16 cellular contexts compared by ENCODE assay signal in the genomic region with DNA sequence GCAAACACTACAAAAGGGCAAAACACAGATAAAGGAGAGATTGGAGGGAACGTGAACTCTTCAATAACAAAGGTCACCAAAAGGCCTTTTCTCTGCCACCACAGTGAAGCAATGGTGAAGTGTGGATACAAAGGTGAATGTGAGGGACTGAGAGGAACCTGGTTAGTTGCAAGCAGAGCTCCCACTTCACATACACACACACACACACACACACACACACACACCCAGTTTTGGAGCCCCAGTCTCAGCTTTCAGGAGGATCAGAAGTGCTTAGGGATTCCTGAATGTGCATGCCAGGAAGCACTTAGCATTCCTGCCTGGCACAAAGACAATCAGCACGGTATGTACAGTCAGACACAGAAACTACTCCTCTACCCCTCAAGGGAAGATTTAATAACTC.
DNase-seq lines count a peak whose midpoint lies in the region; ATAC-seq and TF ChIP-seq lines count a peak whose summit lies in the region.
"Had no signal": no experiment of that assay in that cellular context is flagged by ENCODE, and none has a peak within 500 bp of the region (broad histone marks: within the 10 kb centered on the region; RNA-seq: fewer than 3 reads in every experiment).

No MANE protein-coding gene starts in this region.

- ATAC-seq in HG02981 (IDR thresholded peaks at IDR 0.05; ENCODE audit: unreplicated experiment) (no peak), GM18502 (IDR thresholded peaks at IDR 0.05; ENCODE audit: poor library complexity, unreplicated experiment) (no peak), GM18870 (IDR thresholded peaks at IDR 0.05; ENCODE audit: unreplicated experiment) (no peak)
- ATAC-seq: activated CD8-positive, alpha-beta T cell treated with anti-CD3 and anti-CD28 coated beads for 36 hours; activated T-helper 17 cell treated with anti-CD3 and anti-CD28 coated beads, Interleukin-2, amount 50 U/mL, for 72 hours had no signal

- H3K27me3 Mint-ChIP-seq in progenitor cell of endocrine pancreas = no peaks in the 10 kb centered on the region
- H3K27me3 Mint-ChIP-seq in endothelial cell (ENCODE audit: unreplicated experiment) = peaks cover 6% of the 10 kb centered on the region
- H3K27me3 Mint-ChIP-seq: activated CD8-positive, alpha-beta T cell treated with anti-CD3 and anti-CD28 coated beads for 36 hours; activated T-helper 17 cell treated with anti-CD3 and anti-CD28 coated beads, Interleukin-2, amount 50 U/mL, for 72 hours had no signal

- intact Hi-C loops in left ventricle myocardium inferior (cut with micrococcal nuclease) = no loop called here

- peaks cover 11% of the 10 kb centered on the region for H3K4me1 Mint-ChIP-seq in progenitor cell of endocrine pancreas (ENCODE audit: low read depth)
- H3K4me1 Mint-ChIP-seq in endothelial cell (ENCODE audit: unreplicated experiment) = no peaks in the 10 kb centered on the region
- H3K4me1 Mint-ChIP-seq: activated T-helper 17 cell treated with anti-CD3 and anti-CD28 coated beads, Interleukin-2, amount 50 U/mL, for 72 hours had no signal

- in situ Hi-C loops in astrocyte of the spinal cord (cut with HindIII; ENCODE audit: low sequenced_read_pairs) = no loop called here

- DNase-seq in GM04503 (ENCODE audit: low read depth) (peak; percentile 5), astrocyte of the spinal cord (ENCODE audit: low read depth, low spot score) (peak; percentile 6), left ventricle myocardium inferior (peak; percentile 29), progenitor cell of endocrine pancreas (ENCODE audit: low spot score, unreplicated experiment) (no peak), endothelial cell (ENCODE audit: low spot score) (no peak)
- DNase-seq: activated CD8-positive, alpha-beta T cell treated with anti-CD3 and anti-CD28 coated beads for 36 hours; amniotic stem cell; midbrain; NCI-H226; OCI-M1; SK-N-SH had no signal

- peaks cover 29% of the 10 kb centered on the region for H3K9me3 Mint-ChIP-seq in progenitor cell of endocrine pancreas (ENCODE audit: low read depth)
- H3K9me3 Mint-ChIP-seq in endothelial cell (ENCODE audit: unreplicated experiment) = no peaks in the 10 kb centered on the region
- H3K9me3 Mint-ChIP-seq: activated CD8-positive, alpha-beta T cell treated with anti-CD3 and anti-CD28 coated beads for 36 hours; activated T-helper 17 cell treated with anti-CD3 and anti-CD28 coated beads, Interleukin-2, amount 50 U/mL, for 72 hours had no signal

- H3K27ac Mint-ChIP-seq in progenitor cell of endocrine pancreas = peak overlapping the region; percentile 3
- no peak overlapping the region for H3K27ac Mint-ChIP-seq in endothelial cell (ENCODE audit: unreplicated experiment)
- H3K27ac Mint-ChIP-seq: activated CD8-positive, alpha-beta T cell treated with anti-CD3 and anti-CD28 coated beads for 36 hours; activated T-helper 17 cell treated with anti-CD3 and anti-CD28 coated beads, Interleukin-2, amount 50 U/mL, for 72 hours had no signal

- H3K4me3 ChIP-seq in astrocyte of the spinal cord (ENCODE audit: low read depth, low read length) (no peak overlapping the region), left ventricle myocardium inferior (no peak overlapping the region)

- no peak overlapping the region for H3K4me3 Mint-ChIP-seq in progenitor cell of endocrine pancreas (ENCODE audit: low read depth)
- H3K4me3 Mint-ChIP-seq in endothelial cell (ENCODE audit: unreplicated experiment) = no peak overlapping the region
- H3K4me3 Mint-ChIP-seq: activated CD8-positive, alpha-beta T cell treated with anti-CD3 and anti-CD28 coated beads for 36 hours; activated T-helper 17 cell treated with anti-CD3 and anti-CD28 coated beads, Interleukin-2, amount 50 U/mL, for 72 hours had no signal

- H3K4me1 ChIP-seq in left ventricle myocardium inferior = peaks cover 3% of the 10 kb centered on the region

- TF ChIP-seq CTCF in astrocyte of the spinal cord (IDR thresholded peaks at IDR 0.05; ENCODE audit: low read depth, low read length) (no peak), left ventricle myocardium inferior (IDR thresholded peaks at IDR 0.05; ENCODE audit: borderline replicate concordance) (no peak), progenitor cell of endocrine pancreas (IDR thresholded peaks at IDR 0.05; ENCODE audit: unreplicated experiment) (no peak), endothelial cell (IDR thresholded peaks at IDR 0.05; ENCODE audit: unreplicated experiment) (no peak)

- no peaks in the 10 kb centered on the region for H3K27me3 ChIP-seq in left ventricle myocardium inferior (ENCODE audit: low read depth)

- peaks cover 5% of the 10 kb centered on the region for H3K36me3 ChIP-seq in left ventricle myocardium inferior

- peak overlapping the region; percentile 77 for H3K27ac ChIP-seq in left ventricle myocardium inferior (replicated peaks)
- H3K27ac ChIP-seq: C4-2B had no signal

- H3K36me3 Mint-ChIP-seq in progenitor cell of endocrine pancreas (ENCODE audit: insufficient read depth) (peaks cover 10% of the 10 kb centered on the region), endothelial cell (ENCODE audit: low read depth, unreplicated experiment) (peaks cover 4% of the 10 kb centered on the region)

- no peaks in the 10 kb centered on the region for H3K9me3 ChIP-seq in left ventricle myocardium inferior (replicated peaks)
- H3K9me3 ChIP-seq: SK-N-SH had no signal

Comparison
In these comparisons a context has a peak if more than half of its experiments do, and no peak if none do; other contexts are left out.
1. DNase-seq: peak in GM04503 (single experiment), astrocyte of the spinal cord (single experiment) and left ventricle myocardium inferior (single experiment); none in progenitor cell of endocrine pancreas (single experiment) and endothelial cell (single experiment).